In the genomic region with DNA sequence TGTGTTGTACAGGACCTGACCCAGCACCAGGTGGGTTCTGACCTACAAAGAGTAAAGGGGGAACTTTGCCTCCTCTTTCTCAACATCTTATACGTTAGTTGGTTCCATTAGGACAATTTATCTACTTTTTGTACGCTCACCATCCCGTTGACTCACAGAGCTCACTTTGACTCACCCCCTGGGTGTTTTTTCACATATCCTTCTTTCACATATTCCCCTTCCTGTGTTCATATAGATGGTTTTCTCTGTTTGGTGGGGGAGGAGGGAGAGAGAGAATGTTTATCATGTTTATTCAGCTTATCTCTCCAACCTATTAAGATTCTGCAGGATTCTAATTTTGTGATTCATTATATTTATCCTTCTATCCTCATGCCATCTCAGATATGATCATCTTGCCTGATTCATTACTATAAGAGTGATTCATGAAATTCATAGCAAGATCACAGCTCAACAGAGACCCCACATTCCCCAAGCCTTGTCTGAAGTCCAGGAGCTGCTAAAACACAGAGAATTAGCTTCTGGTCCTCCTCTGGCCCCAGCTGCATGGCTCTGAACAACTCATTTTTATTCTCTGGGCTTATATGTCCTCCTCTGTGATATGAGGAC, we compare ENCODE assay signal across 12 cellular contexts. TPM values are rescaled to one million over a fixed set of nuclear protein-coding genes. Genes with fewer than 3 reads are reported as not detected.
DNase-seq lines count a peak whose midpoint lies in the region; ATAC-seq, FAIRE-seq and TF ChIP-seq lines count a peak whose summit lies in the region.
"Had no signal": no experiment of that assay in that cellular context is flagged by ENCODE, and none has a peak within 500 bp of the region (broad histone marks: within the 10 kb centered on the region; RNA-seq: fewer than 3 reads in every experiment).

No MANE protein-coding gene starts in this region.

- H3K4me3 ChIP-seq in OCI-LY3 (ENCODE audit: low read length) = peak overlapping the region; percentile 47
- peak overlapping the region; percentile 30; the same call in 1 of the 2 replicates for H3K4me3 ChIP-seq in GM12878
- H3K4me3 ChIP-seq in heart left ventricle = no peak overlapping the region
- H3K4me3 ChIP-seq in psoas muscle = no peak overlapping the region

- RAD21 ChIA-PET in GM12878 (lab: Charles Lee; ENCODE audit: unreplicated experiment) = interaction anchor here (0.7 to 13.5 kb wide), 14 partner anchors 9 to 226 kb away, joined by 3 to 813 read pairs (median 6); partner anchors contain the start of gene PRSS2

- H4K20me1 ChIP-seq in OCI-LY3 (ENCODE audit: insufficient read depth, low read length) (no peaks in the 10 kb centered on the region), GM12878 (ENCODE audit: control insufficient read depth, insufficient read depth) (no peaks in the 10 kb centered on the region)

- H3K36me3 ChIP-seq in OCI-LY3 (replicated peaks; ENCODE audit: low read depth, low read length) (peaks cover 20% of the 10 kb centered on the region), GM12878 (ENCODE audit: control insufficient read depth in 2 of 2, insufficient read depth in 2 of 2, low read length in 1 of 2) (no peaks in the 10 kb centered on the region), heart left ventricle (no peaks in the 10 kb centered on the region), psoas muscle (ENCODE audit: insufficient read depth in 1 of 2, low read depth in 1 of 2) (no peaks in the 10 kb centered on the region)

- POLR2A ChIA-PET in GM12878 (lab: Charles Lee) = interaction anchor here (0.6 to 15.3 kb wide), 8 partner anchors 13 to 147 kb away, joined by 3 to 325 read pairs (median 6); partner anchors contain the start of gene PRSS2

- 0 out of 2 replicates have a peak overlapping the region, but pooled peaks have one; percentile 16 for H2AFZ ChIP-seq in OCI-LY3 (ENCODE audit: low read depth, low read length)
- H2AFZ ChIP-seq in GM12878 (ENCODE audit: control insufficient read depth, low read depth, low read length) = peak overlapping the region; percentile 18; the same call in 1 of the 2 replicates

- H3K4me1 ChIP-seq in OCI-LY3 (ENCODE audit: low read length) (peaks cover 76% of the 10 kb centered on the region), GM12878 (ENCODE audit: control insufficient read depth, insufficient read depth, low read length) (peaks cover 57% of the 10 kb centered on the region), heart left ventricle (peaks cover 0 to 16% (median 0%) of the 10 kb centered on the region in 12 donors), psoas muscle (no peaks in the 10 kb centered on the region)

- H3K27me3 ChIP-seq in OCI-LY3 (ENCODE audit: low read depth, low read length) (no peaks in the 10 kb centered on the region; the same call in 1 of the 2 replicates), GM12878 (replicated peaks in 1 of 2; ENCODE audit: control insufficient read depth in 2 of 2, insufficient read depth in 2 of 2, low read length in 1 of 2) (no peaks in the 10 kb centered on the region), heart left ventricle (peaks cover 0 to 63% (median 17%) of the 10 kb centered on the region in 9 donors), psoas muscle (ENCODE audit: insufficient read depth in 3 of 3, low read length in 2 of 3) (peaks cover 0 to 4% (median 3%) of the 10 kb centered on the region in 3 donors)

- DNase-seq in activated CD4-positive, CD25-positive, alpha-beta regulatory T cell treated with anti-CD3 and anti-CD28 coated beads, Interleukin-2, amount 50 U/mL, for 72 hours = no peak
- DNase-seq in GM12878 (ENCODE audit: low read depth, low spot score) = peak; percentile 73
- DNase-seq in stimulated activated naive CD4-positive, alpha-beta T cell treated with Interleukin-2 at 50 U/mL for 16 hours (lab: John Stamatoyannopoulos, UW) = peak; percentile 57
- DNase-seq in heart left ventricle = no peak
- DNase-seq in SIG-M5 treated with dmso at 0.1 percent for 504 hours (lab: John Stamatoyannopoulos, UW; ENCODE audit: unreplicated experiment) = no peak
- DNase-seq in psoas muscle = no peak
- DNase-seq: Kasumi-1 had no signal

- intact Hi-C loops in GM12878 (cut with micrococcal nuclease; ENCODE audit: unreplicated experiment) = loop anchor here (1.0 to 2.0 kb wide), 2 partner anchors 11 to 23 kb away; no protein-coding TSS in a partner anchor
- intact Hi-C loops in heart left ventricle (cut with DNase I) = no loop called here
- intact Hi-C loops in psoas muscle (cut with DNase I) = no loop called here

- H3K79me2 ChIP-seq in OCI-LY3 (ENCODE audit: low read length) (no peaks in the 10 kb centered on the region), GM12878 (ENCODE audit: control insufficient read depth, insufficient read depth, low read length) (no peaks in the 10 kb centered on the region)

- 0% methylated on average over 3 of the region's 3 CpGs for WGBS in GM12878 (ENCODE audit: insufficient coverage, insufficient replicate concordance, low lambda C conversion rate, missing lambda C conversion rate)
- 46 to 68% (median 53%) methylated on average over 3 of the region's 3 CpGs for WGBS in heart left ventricle, 4 donors
- WGBS in psoas muscle, 3 donors = 70 to 75% (median 73%) methylated on average over 3 of the region's 3 CpGs

- in situ Hi-C loops in GM12878 (cut with MboI) = loop anchor here (10.0 kb wide), 1 partner anchor 1243 kb away; no protein-coding TSS in a partner anchor

- peak overlapping the region; percentile 82 for H3K9ac ChIP-seq in OCI-LY3 (ENCODE audit: low read length)
- peak overlapping the region; percentile 72 for H3K9ac ChIP-seq in GM12878 (ENCODE audit: control insufficient read depth, insufficient read depth, low read length)

- H3K4me2 ChIP-seq in OCI-LY3 (ENCODE audit: low read length) (peak overlapping the region; percentile 82), GM12878 (ENCODE audit: control insufficient read depth, insufficient read depth) (peak overlapping the region; percentile 81)

- CTCF ChIA-PET in GM12878 (lab: Yijun Ruan, JAX) = interaction anchor here (0.6 to 28.6 kb wide), 19 partner anchors 9 to 221 kb away, joined by 3 to 1055 read pairs (median 5); partner anchors contain the start of gene PRSS2

- peak; percentile 27 to 29 for ATAC-seq in activated CD4-positive, CD25-positive, alpha-beta regulatory T cell treated with anti-CD3 and anti-CD28 coated beads, Interleukin-2, amount 50 U/mL, for 24 hours
- peak; percentile 40 for ATAC-seq in GM12878
- ATAC-seq in heart left ventricle = no peak
- ATAC-seq in psoas muscle = no peak

- FAIRE-seq in GM12878 (lab: Jason Lieb, UNC) = no peak
- FAIRE-seq: TTC549 had no signal

- TF ChIP-seq CTCF in OCI-LY3 (IDR thresholded peaks at IDR 0.05; ENCODE audit: low read depth, low read length) (no peak), GM12878 (IDR thresholded peaks at IDR 0.05 in 2 of 3, conservative IDR thresholded peaks at IDR 0.05 in 1 of 3; ENCODE audit: control insufficient read depth in 2 of 3, extremely low read depth in 1 of 3, insufficient read depth in 1 of 3, low read depth in 3 of 3, low read length in 3 of 3) (no peak), heart left ventricle (IDR thresholded peaks at IDR 0.05) (no peak), psoas muscle (IDR thresholded peaks at IDR 0.05) (no peak)

- TF ChIP-seq EP300 in GM12878 (IDR thresholded peaks at IDR 0.05; ENCODE audit: borderline replicate concordance in 1 of 2, control insufficient read depth in 1 of 2, low read depth in 2 of 2, low read length in 2 of 2) = peak; percentile 65 to 66; a peak in 2 of 4 replicates

- no peak for TF ChIP-seq RAD21 in GM12878 (IDR thresholded peaks at IDR 0.05; ENCODE audit: insufficient read depth, low read depth, low read length)

- H3K27ac ChIP-seq in OCI-LY3 (ENCODE audit: low read length) (peak overlapping the region; percentile 99), GM12878 (ENCODE audit: control insufficient read depth, insufficient read depth) (peak overlapping the region; percentile 99), heart left ventricle (peak overlapping the region in 2 of 12 donors; percentile 22 to 89), psoas muscle (no peak overlapping the region)
- H3K27ac ChIP-seq: 22Rv1 had no signal

- BruUV-seq in GM12878 (replicated peaks; lab: Mats Ljungman, UMichigan) = no TSS peak

- H3K9me3 ChIP-seq in OCI-LY3 (ENCODE audit: insufficient read depth, low read length) (peaks cover 16% of the 10 kb centered on the region), GM12878 (replicated peaks; ENCODE audit: control insufficient read depth, insufficient read depth, low read length) (no peaks in the 10 kb centered on the region), heart left ventricle (no peaks in the 10 kb centered on the region), psoas muscle (no peaks in the 10 kb centered on the region)

- no peak for TF ChIP-seq POLR2A in GM12878 (IDR thresholded peaks at IDR 0.05; ENCODE audit: low read depth, low read length)
- no peak for TF ChIP-seq POLR2A in heart left ventricle (IDR thresholded peaks at IDR 0.05)

- SMC1A ChIA-PET in GM12878 (lab: Charles Lee; ENCODE audit: uncharacterized antibody, unreplicated experiment) = interaction anchor here (0.8 to 12.9 kb wide), 16 partner anchors 12 to 224 kb away, joined by 3 to 786 read pairs (median 5); partner anchors contain the start of gene PRSS2

RNA-seq across cellular contexts. Expression of gene PRSS2, which starts 37.2 kb away (rescaled TPM):
- total RNA-seq in GM12878 (2013; cell fraction: nucleolus; rRNA removed) = not detected in 2 replicates
- total RNA-seq in GM12878 (2014; rRNA removed) = not detected in 2 replicates
- total RNA-seq in GM12878 (2014; rRNA removed; fragmentation: Illumina TruSeq; extraction: Trizol) = not detected in 2 replicates
- 28.8 and 35.7 TPM in 2 replicates for total RNA-seq in GM12878 (2021)
- not detected for polyA plus RNA-seq in GM12878 (2011; ENCODE audit: low read depth)
- polyA plus RNA-seq in GM12878 (2011; rRNA removed) = 0.41 TPM in 1 of 2 replicates, not detected in the other
- polyA plus RNA-seq in GM12878 (2011; cell fraction: cytosol; rRNA removed) = 0.40 and 0.53 TPM in 2 replicates
- 0.37 and 1.0 TPM in 2 replicates for polyA plus RNA-seq in GM12878 (2011; cell fraction: nucleus; rRNA removed)
- 0.25 and 0.28 TPM in 2 replicates for polyA plus RNA-seq in GM12878 (2012)
- not detected in 2 replicates for polyA plus RNA-seq in GM12878 (2014; fragmentation: Illumina TruSeq; extraction: Trizol)
- polyA plus RNA-seq in GM12878 (2014; fragmentation: Nextera tagmentation; extraction: Ambion mirVana) = not detected
- 0.28 TPM in 1 of 2 replicates, not detected in the other for polyA plus RNA-seq in GM12878 (2014; rRNA removed)
- polyA plus RNA-seq in GM12878 (2016; fragmentation: Nextera tagmentation; extraction: Ambion mirVana) = under 1 TPM in 1 of 2 experiments, not detected in 1; 0.21 TPM
- 0.82 TPM in 1 of 2 replicates, not detected in the other for polyA minus RNA-seq in GM12878 (2011; rRNA and poly(A)+ RNA removed)
- not detected in 2 replicates for polyA minus RNA-seq in GM12878 (2011; cell fraction: cytosol; rRNA and poly(A)+ RNA removed)
- not detected in 2 replicates for polyA minus RNA-seq in GM12878 (2011; cell fraction: nucleus; rRNA and poly(A)+ RNA removed)
- total RNA-seq in heart left ventricle = 1 to 10 TPM in 5 of 9 donors, not detected in 4; 2.2 to 8.4 (median 6.1) TPM
- polyA plus RNA-seq in heart left ventricle = 1 to 10 TPM in 1 of 2 donors, not detected in 1; 1.0 TPM
- 1 to 10 TPM in 2 of 4 donors, not detected in 2; 1.7 to 6.2 TPM for total RNA-seq in psoas muscle
- polyA plus RNA-seq in psoas muscle = 1 to 10 TPM in 1 of 3 donors, under 1 TPM in 2; 0.04 to 2.8 (median 0.66) TPM
- total RNA-seq: myocyte had no signal

RNA-seq across cellular contexts. Expression of gene EPHB6, which starts 46.9 kb away (rescaled TPM):
- 0.69 and 1.5 TPM in 2 replicates for total RNA-seq in GM12878 (2013; cell fraction: nucleolus; rRNA removed)
- total RNA-seq in GM12878 (2014; rRNA removed) (0.34 TPM in 1 of 2 replicates, not detected in the other), GM12878 (2014; rRNA removed; fragmentation: Illumina TruSeq; extraction: Trizol) (0.22 TPM in 1 of 2 replicates, not detected in the other), GM12878 (2021) (0.41 and 0.93 TPM in 2 replicates), heart left ventricle (10 to 100 TPM in 1 of 9 donors, 1 to 10 TPM in 8; 1.5 to 20.3 (median 3.3) TPM), psoas muscle (1 to 10 TPM in 3 of 4 donors, under 1 TPM in 1; 0.57 to 3.5 (median 2.7) TPM)
- polyA plus RNA-seq in GM12878 (2011; ENCODE audit: low read depth) = not detected
- polyA plus RNA-seq in GM12878 (2011; rRNA removed) (0.49 and 1.3 TPM in 2 replicates), GM12878 (2014; fragmentation: Illumina TruSeq; extraction: Trizol) (0.06 TPM in 1 of 2 replicates, not detected in the other), GM12878 (2014; fragmentation: Nextera tagmentation; extraction: Ambion mirVana) (under 1 TPM in 1 of 2 experiments, not detected in 1; 0.11 TPM), GM12878 (2014; rRNA removed) (0.68 and 0.88 TPM in 2 replicates), GM12878 (2016; fragmentation: Nextera tagmentation; extraction: Ambion mirVana) (under 1 TPM in 1 of 2 experiments, not detected in 1; 0.47 TPM), heart left ventricle (1 to 10 TPM; 1.6 to 4.2 TPM), psoas muscle (1 to 10 TPM; 1.4 to 5.7 (median 2.9) TPM)
- polyA plus RNA-seq in GM12878 (2011; cell fraction: cytosol; rRNA removed) = 1.5 and 2.3 TPM in 2 replicates
- polyA plus RNA-seq in GM12878 (2011; cell fraction: nucleus; rRNA removed) = 9.0 and 10.4 TPM in 2 replicates
- polyA plus RNA-seq in GM12878 (2012) = 0.18 TPM in 2 replicates
- polyA minus RNA-seq in GM12878 (2011; rRNA and poly(A)+ RNA removed) = 0.95 and 2.0 TPM in 2 replicates
- 2.9 and 3.8 TPM in 2 replicates for polyA minus RNA-seq in GM12878 (2011; cell fraction: cytosol; rRNA and poly(A)+ RNA removed)
- 1.3 and 2.5 TPM in 2 replicates for polyA minus RNA-seq in GM12878 (2011; cell fraction: nucleus; rRNA and poly(A)+ RNA removed)

RNA-seq across cellular contexts. Expression of gene PRSS1, which starts 58.7 kb away (rescaled TPM):
- total RNA-seq in GM12878 (2013; cell fraction: nucleolus; rRNA removed) = not detected in 2 replicates
- not detected in 2 replicates for total RNA-seq in GM12878 (2014; rRNA removed)
- not detected in 2 replicates for total RNA-seq in GM12878 (2014; rRNA removed; fragmentation: Illumina TruSeq; extraction: Trizol)
- 11.9 and 12.4 TPM in 2 replicates for total RNA-seq in GM12878 (2021)
- not detected for polyA plus RNA-seq in GM12878 (2011; ENCODE audit: low read depth)
- not detected in 2 replicates for polyA plus RNA-seq in GM12878 (2011; rRNA removed)
- polyA plus RNA-seq in GM12878 (2011; cell fraction: cytosol; rRNA removed) = not detected in 2 replicates
- not detected in 2 replicates for polyA plus RNA-seq in GM12878 (2011; cell fraction: nucleus; rRNA removed)
- polyA plus RNA-seq in GM12878 (2012) = not detected in 2 replicates
- polyA plus RNA-seq in GM12878 (2014; fragmentation: Illumina TruSeq; extraction: Trizol) = not detected in 2 replicates
- not detected for polyA plus RNA-seq in GM12878 (2014; fragmentation: Nextera tagmentation; extraction: Ambion mirVana)
- polyA plus RNA-seq in GM12878 (2014; rRNA removed) = not detected in 2 replicates
- not detected for polyA plus RNA-seq in GM12878 (2016; fragmentation: Nextera tagmentation; extraction: Ambion mirVana)
- polyA minus RNA-seq in GM12878 (2011; rRNA and poly(A)+ RNA removed) = not detected in 2 replicates
- not detected in 2 replicates for polyA minus RNA-seq in GM12878 (2011; cell fraction: cytosol; rRNA and poly(A)+ RNA removed)
- not detected in 2 replicates for polyA minus RNA-seq in GM12878 (2011; cell fraction: nucleus; rRNA and poly(A)+ RNA removed)
- total RNA-seq in heart left ventricle = 1 to 10 TPM in 5 of 9 donors, not detected in 4; 2.6 to 4.3 (median 3.2) TPM
- polyA plus RNA-seq in heart left ventricle = 1 to 10 TPM in 1 of 2 donors, not detected in 1; 1.3 TPM
- 1 to 10 TPM in 2 of 4 donors, not detected in 2; 1.3 to 8.7 TPM for total RNA-seq in psoas muscle
- 1 to 10 TPM in 2 of 3 donors, not detected in 1; 1.4 to 2.2 TPM for polyA plus RNA-seq in psoas muscle
- total RNA-seq: myocyte had no signal

Comparison
In these comparisons a context has a peak if more than half of its experiments do, and no peak if none do; other contexts are left out.
1. ATAC-seq: peak in activated CD4-positive, CD25-positive, alpha-beta regulatory T cell treated with anti-CD3 and anti-CD28 coated beads, Interleukin-2, amount 50 U/mL, for 24 hours (2 of 2) and GM12878 (single experiment); none in heart left ventricle (0 of 4) and psoas muscle (0 of 4).
2. DNase-seq: peak in GM12878 (single experiment) and stimulated activated naive CD4-positive, alpha-beta T cell treated with Interleukin-2 at 50 U/mL for 16 hours (single experiment); none in activated CD4-positive, CD25-positive, alpha-beta regulatory T cell treated with anti-CD3 and anti-CD28 coated beads, Interleukin-2, amount 50 U/mL, for 72 hours (single experiment), heart left ventricle (0 of 5), SIG-M5 treated with dmso at 0.1 percent for 504 hours (single experiment) and psoas muscle (0 of 2).
3. H3K4me3 ChIP-seq: peak in OCI-LY3 (single experiment) and GM12878 (single experiment); none in heart left ventricle (0 of 12) and psoas muscle (single experiment).